In genomic region chr12:104792570-104792969, GRCh38 we compare ENCODE assay signal across 11 cellular contexts.
DNase-seq lines count a peak whose midpoint lies in the region; ATAC-seq and TF ChIP-seq lines count a peak whose summit lies in the region.
"Had no signal": no experiment of that assay in that cellular context is flagged by ENCODE, and none has a peak within 500 bp of the region (broad histone marks: within the 10 kb centered on the region; RNA-seq: fewer than 3 reads in every experiment).

No MANE protein-coding gene starts in this region.

- H3K4me3 ChIP-seq in GM23338, result no peak overlapping the region
- H3K4me3 ChIP-seq in gastrocnemius medialis, result no peak overlapping the region
- H3K4me3 ChIP-seq: SJCRH30 had no signal

- H3K27ac Mint-ChIP-seq in GM23338 (no peak overlapping the region), immature natural killer cell (no peak overlapping the region)

- peaks cover 3% of the 10 kb centered on the region; the same call in 1 of the 2 replicates for H3F3A ChIP-seq in GM23338 (replicated peaks; ENCODE audit: low read depth)

- TF ChIP-seq CTCF in GM23338 (conservative IDR thresholded peaks at IDR 0.05; ENCODE audit: low read depth in 2 of 2) (no peak), gastrocnemius medialis (IDR thresholded peaks at IDR 0.05 in 4 of 5, conservative IDR thresholded peaks at IDR 0.05 in 1 of 5) (no peak)

- no peak for DNase-seq in GM23338 (ENCODE audit: low spot score)
- peak; percentile 20 for DNase-seq in T1000 (lab: John Stamatoyannopoulos, UW)
- peak; percentile 77 for DNase-seq in foreskin melanocyte
- peak; percentile 21 to 64 for DNase-seq in gastrocnemius medialis
- no peak for DNase-seq in 8988T
- DNase-seq in NK-92 (lab: John Stamatoyannopoulos, UW; ENCODE audit: unreplicated experiment), result no peak
- no peak for DNase-seq in NAMALWA (ENCODE audit: low spot score)
- DNase-seq in immature natural killer cell, result no peak
- DNase-seq: activated T-cell treated with anti-CD3 and anti-CD28 coated beads, Interleukin-2, amount 50 U/mL, for 1 hour; occipital lobe had no signal

- in situ Hi-C loops in gastrocnemius medialis (cut with MboI; ENCODE audit: low sequenced_read_pairs in 4 of 4), result no loop called here

- ATAC-seq in GM23338, result no peak
- peak; percentile 98 for ATAC-seq in gastrocnemius medialis

- H3K4me1 Mint-ChIP-seq in GM23338, result peaks cover 11% of the 10 kb centered on the region; the same call in 2 of the 3 replicates
- peaks cover 4 to 7% of the 10 kb centered on the region in 2 donors for H3K4me1 Mint-ChIP-seq in immature natural killer cell

- H3K79me2 ChIP-seq in GM23338 (replicated peaks; ENCODE audit: insufficient read depth), result no peaks in the 10 kb centered on the region

- intact Hi-C loops in gastrocnemius medialis (cut with DNase I; ENCODE audit: low total_unique reads), result loop anchor here (5.0 kb wide), 1 partner anchor 65 kb away; no protein-coding TSS in a partner anchor

- H3K4me3 Mint-ChIP-seq in GM23338, result no peak overlapping the region
- H3K4me3 Mint-ChIP-seq in immature natural killer cell, result no peak overlapping the region

- peak overlapping the region; percentile 75; the same call in 1 of the 2 replicates for H2AFZ ChIP-seq in GM23338

- no peaks in the 10 kb centered on the region for H3K9me2 ChIP-seq in GM23338 (ENCODE audit: insufficient read depth)

- no peaks in the 10 kb centered on the region for H3K9me3 ChIP-seq in gastrocnemius medialis
- H3K9me3 ChIP-seq: SJCRH30 had no signal

- H3K4me2 ChIP-seq in GM23338, result no peak overlapping the region

- H3K27me3 Mint-ChIP-seq in GM23338 (ENCODE audit: insufficient read depth, low read depth, poor library complexity), result peaks cover 3% of the 10 kb centered on the region
- H3K27me3 Mint-ChIP-seq in immature natural killer cell (ENCODE audit: low read depth in 3 of 3), result peaks cover 0 to 3% (median 1%) of the 10 kb centered on the region in 3 donors

- H3K36me3 ChIP-seq in GM23338 (ENCODE audit: insufficient read depth) (no peaks in the 10 kb centered on the region), gastrocnemius medialis (no peaks in the 10 kb centered on the region)
- H3K36me3 ChIP-seq: SJCRH30 had no signal

- H3K36me3 Mint-ChIP-seq in GM23338 (ENCODE audit: low read depth), result no peaks in the 10 kb centered on the region
- H3K36me3 Mint-ChIP-seq in immature natural killer cell, result no peaks in the 10 kb centered on the region

- H4K20me1 ChIP-seq in GM23338 (replicated peaks; ENCODE audit: insufficient read depth), result no peaks in the 10 kb centered on the region

- H3K27me3 ChIP-seq in GM23338 (ENCODE audit: insufficient read depth) (no peaks in the 10 kb centered on the region), gastrocnemius medialis (no peaks in the 10 kb centered on the region)
- H3K27me3 ChIP-seq: SJCRH30 had no signal

- no peak for TF ChIP-seq POLR2A in gastrocnemius medialis (IDR thresholded peaks at IDR 0.05)

- no peaks in the 10 kb centered on the region for H3K9me3 Mint-ChIP-seq in GM23338
- peaks cover 0 to 1% (median 0%) of the 10 kb centered on the region in 6 donors for H3K9me3 Mint-ChIP-seq in immature natural killer cell

- H3K4me1 ChIP-seq in GM23338 (ENCODE audit: insufficient read depth) (peaks cover 14% of the 10 kb centered on the region), gastrocnemius medialis (peaks cover 3 to 7% of the 10 kb centered on the region in 2 donors)
- H3K4me1 ChIP-seq: SJCRH30 had no signal

- no peak overlapping the region for H3K27ac ChIP-seq in GM23338 (ENCODE audit: low read depth)
- no peak overlapping the region for H3K27ac ChIP-seq in gastrocnemius medialis
- H3K27ac ChIP-seq: SJCRH30 had no signal

TF ChIP-seq in GM23338, 12 proteins besides CTCF, POLR2A, EP300 and RAD21:
- TF ChIP-seq REST (IDR thresholded peaks at IDR 0.05; ENCODE audit: unreplicated experiment) (no peak), STAT1 (IDR thresholded peaks at IDR 0.05; ENCODE audit: unreplicated experiment) (no peak), CREB1 (CRISPR knock-in tag; IDR thresholded peaks at IDR 0.05; ENCODE audit: low read depth) (no peak), EZH2 (IDR thresholded peaks at IDR 0.05; ENCODE audit: low read depth, unreplicated experiment) (no peak), JUNB (IDR thresholded peaks at IDR 0.05; ENCODE audit: unreplicated experiment) (no peak), ZNF331 (CRISPR knock-in tag; IDR thresholded peaks at IDR 0.05; ENCODE audit: low read depth) (no peak), ETS1 (IDR thresholded peaks at IDR 0.05) (no peak), ZNF114 (CRISPR knock-in tag; IDR thresholded peaks at IDR 0.05) (no peak), EZH2phosphoT487 (IDR thresholded peaks at IDR 0.05; ENCODE audit: unreplicated experiment) (no peak), NANOG (IDR thresholded peaks at IDR 0.05; ENCODE audit: borderline replicate concordance) (no peak)

Comparison
In these comparisons a context has a peak if more than half of its experiments do, and no peak if none do; other contexts are left out.
1. DNase-seq: peak in T1000 (single experiment), foreskin melanocyte (single experiment) and gastrocnemius medialis (2 of 2); none in GM23338 (single experiment), 8988T (single experiment), NK-92 (single experiment), NAMALWA (single experiment) and immature natural killer cell (0 of 3).